Comparison of ENCODE assay signal across 27 cellular contexts in the genomic region with DNA sequence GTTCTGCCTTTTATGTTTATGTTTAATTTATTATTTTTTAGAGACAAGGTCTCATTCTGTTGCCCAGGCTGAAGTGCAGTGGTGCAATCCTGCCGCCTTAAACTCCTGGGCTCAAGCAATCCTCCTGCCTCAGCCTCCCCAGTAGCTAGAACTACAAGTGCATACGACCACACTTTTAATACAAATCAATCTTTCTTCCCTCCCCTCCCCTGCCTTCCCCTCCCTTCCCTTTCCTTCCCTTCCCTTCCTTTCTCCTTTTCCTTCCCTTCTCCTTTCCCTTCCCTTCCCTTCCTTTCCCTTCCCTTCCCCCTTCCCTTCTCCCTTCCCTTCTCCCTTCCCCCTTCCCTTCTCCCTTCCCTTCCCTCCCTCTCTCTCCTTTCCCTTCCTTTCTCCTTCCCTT.
"Had no signal": no experiment of that assay in that cellular context is flagged by ENCODE, and none has a peak within 500 bp of the region (broad histone marks: within the 10 kb centered on the region; RNA-seq: fewer than 3 reads in every experiment).

No MANE protein-coding gene starts in this region.

- H3K4me3 ChIP-seq: ovary, psoas muscle, suprapubic skin, testis, tibial artery, transverse colon, upper lobe of right lung, uterus had no signal

- H3K27me3 ChIP-seq: ovary, suprapubic skin, testis, tibial artery, transverse colon, upper lobe of right lung, uterus had no signal

- H3K9me3 ChIP-seq: ovary, psoas muscle, suprapubic skin, testis, tibial artery, transverse colon, upper lobe of right lung, uterus had no signal

- H2AFZ ChIP-seq: parathyroid adenoma had no signal

- ATAC-seq: naive thymus-derived CD8-positive, alpha-beta T cell; natural killer cell treated with Interleukin-12 subunit alpha and Interleukin-12 subunit beta and Interleukin-15 and Interleukin-18, amount 100 ng/mL, for 72 hours; psoas muscle; right cardiac atrium; sciatic nerve; stimulated activated memory B cell treated with anti-CD40 and anti-IgM and Interleukin-4, amounts not matched to agents 10 μg/mL and 1 μg/mL and 100 μg/mL, for 72 hours; stimulated activated naive CD8-positive, alpha-beta T cell treated with anti-CD3 and anti-CD28 coated beads, Interleukin-15, amount 100 ng/mL, for 72 hours; stimulated activated naive CD8-positive, alpha-beta T cell treated with anti-CD3 and anti-CD28 coated beads, Interleukin-15, Interleukin-2, amounts not matched to agents 100 U/mL and 50 U/mL, for 24 hours; upper lobe of right lung had no signal

- H3K4me1 ChIP-seq: parathyroid adenoma, psoas muscle, testis, tibial artery, uterus had no signal

- H3K27ac ChIP-seq: ovary, parathyroid adenoma, psoas muscle, suprapubic skin, testis, tibial artery, transverse colon, upper lobe of right lung, uterus had no signal

- H3K79me2 ChIP-seq: parathyroid adenoma had no signal

- FAIRE-seq: small intestine had no signal

- H3K9ac ChIP-seq: parathyroid adenoma had no signal

- DNase-seq: naive B cell; naive thymus-derived CD8-positive, alpha-beta T cell; nephron progenitor cell; occipital lobe; ovary; posterior cingulate gyrus; psoas muscle; right cardiac atrium; small intestine; stimulated activated CD4-positive, alpha-beta T cell treated with anti-CD3 and anti-CD28 coated beads, Interleukin-15, amount 100 ng/mL, for 24 hours; stimulated activated CD4-positive, alpha-beta T cell treated with anti-CD3 and anti-CD28 coated beads, Interleukin-2, amount 100 ng/mL, for 24 hours; stimulated activated CD4-positive, alpha-beta T cell treated with anti-CD3 and anti-CD28 coated beads, Interleukin-2, amount 100 ng/mL, for 48 hours; stimulated activated CD4-positive, alpha-beta T cell treated with anti-CD3 and anti-CD28 coated beads, Interleukin-4, amount 100 ng/mL, for 24 hours; stimulated activated naive CD4-positive, alpha-beta T cell; stimulated activated naive CD8-positive, alpha-beta T cell treated with anti-CD3 and anti-CD28 coated beads, Interleukin-15, amount 100 ng/mL, for 72 hours; stimulated activated naive CD8-positive, alpha-beta T cell treated with anti-CD3 and anti-CD28 coated beads, Interleukin-15, Interleukin-2, amounts not matched to agents 100 U/mL and 50 U/mL, for 24 hours; substantia nigra; testis; tibial artery; transverse colon; upper lobe of right lung; uterus had no signal

- H3K36me3 ChIP-seq: ovary, uterus had no signal
